Comparison of ENCODE assay signal across 8 cellular contexts in the genomic region with DNA sequence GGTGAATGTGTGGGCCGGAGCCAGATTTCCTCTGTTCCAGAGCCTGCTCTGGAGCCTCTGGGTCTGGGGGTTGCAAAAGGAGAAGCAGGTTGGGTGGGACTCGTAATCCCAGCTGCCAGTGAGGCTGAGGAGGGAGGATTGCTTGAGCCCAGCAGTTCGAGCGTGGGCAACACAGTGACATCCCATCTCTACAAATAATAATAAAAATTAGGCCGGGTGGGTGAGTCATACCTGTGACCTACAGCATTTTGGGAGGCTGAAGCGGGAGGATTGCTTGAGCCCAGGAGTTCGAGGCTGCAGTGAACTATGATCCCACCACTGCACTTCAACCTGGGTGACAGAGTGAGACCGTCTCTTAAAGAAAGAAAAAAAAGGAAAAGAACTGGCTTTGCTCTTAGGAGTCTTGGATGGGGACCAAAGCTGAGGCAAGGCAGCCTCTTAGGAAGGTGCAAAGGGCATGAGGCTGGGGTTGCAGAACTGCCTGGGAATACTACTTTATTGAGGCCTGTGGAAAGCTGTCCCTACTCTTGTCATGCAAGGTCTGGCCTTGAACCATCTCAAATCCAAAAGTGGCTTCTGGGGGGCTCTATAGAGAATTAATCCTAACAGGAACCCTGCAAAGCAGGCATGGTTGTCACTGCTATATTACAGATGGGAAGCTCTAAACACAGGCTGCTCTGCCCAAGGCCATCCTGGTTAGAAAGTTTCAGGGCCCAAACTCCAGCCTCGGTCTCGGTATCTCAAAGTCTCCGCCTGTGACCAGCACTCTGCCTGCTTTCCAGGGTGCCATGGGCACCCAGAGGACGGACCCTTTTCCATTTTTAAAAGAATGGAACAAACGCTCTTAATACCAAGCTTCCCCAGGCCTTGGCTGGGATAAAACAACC. TPM values are rescaled to one million over a fixed set of nuclear protein-coding genes. Genes with fewer than 3 reads are reported as not detected.
A peak's percentile ranks its signal among the peaks of the same experiment; 100 is the strongest.
DNase-seq lines count a peak whose midpoint lies in the region; ATAC-seq and TF ChIP-seq lines count a peak whose summit lies in the region.

No MANE protein-coding gene starts in this region.

- H4K20me1 ChIP-seq in PC-9 (ENCODE audit: insufficient read depth): no peaks in the 10 kb centered on the region

- TSS peak; percentile 73 for BruUV-seq in PC-9 (replicated peaks; lab: Mats Ljungman, UMichigan)

- H3K4me1 Mint-ChIP-seq in CD8-positive, alpha-beta T cell (ENCODE audit: low read depth): peaks cover 45% of the 10 kb centered on the region
- peaks cover 40 to 54% of the 10 kb centered on the region in 2 donors for H3K4me1 Mint-ChIP-seq in effector memory CD8-positive, alpha-beta T cell (ENCODE audit: low read depth in 2 of 2)
- peaks cover 28 to 54% (median 48%) of the 10 kb centered on the region in 4 donors for H3K4me1 Mint-ChIP-seq in naive thymus-derived CD8-positive, alpha-beta T cell

- no peaks in the 10 kb centered on the region for H3K9me3 Mint-ChIP-seq in CD8-positive, alpha-beta T cell
- no peaks in the 10 kb centered on the region for H3K9me3 Mint-ChIP-seq in effector memory CD8-positive, alpha-beta T cell
- H3K9me3 Mint-ChIP-seq in naive thymus-derived CD8-positive, alpha-beta T cell: no peaks in the 10 kb centered on the region

- H3K27me3 Mint-ChIP-seq in CD8-positive, alpha-beta T cell (ENCODE audit: low read depth): no peaks in the 10 kb centered on the region
- H3K27me3 Mint-ChIP-seq in effector memory CD8-positive, alpha-beta T cell: peaks cover 0 to 4% of the 10 kb centered on the region in 2 donors
- no peaks in the 10 kb centered on the region for H3K27me3 Mint-ChIP-seq in naive thymus-derived CD8-positive, alpha-beta T cell

- no peak for TF ChIP-seq CTCF in CD8-positive, alpha-beta T cell (IDR thresholded peaks at IDR 0.05)
- TF ChIP-seq CTCF in PC-9 (conservative IDR thresholded peaks at IDR 0.05): no peak

- ATAC-seq in CD8-positive, alpha-beta T cell: peak; percentile 6
- ATAC-seq in GM21717 (IDR thresholded peaks at IDR 0.05; ENCODE audit: unreplicated experiment): peak; percentile 4
- no peak for ATAC-seq in effector memory CD8-positive, alpha-beta T cell (replicated peaks)
- peak; percentile 4 to 10 for ATAC-seq in naive thymus-derived CD8-positive, alpha-beta T cell
- no peak for ATAC-seq in HG03565 (IDR thresholded peaks at IDR 0.05; ENCODE audit: unreplicated experiment)

- no peaks in the 10 kb centered on the region for H3K9me2 ChIP-seq in PC-9 (ENCODE audit: insufficient read depth)

- H3K36me3 ChIP-seq in CD8-positive, alpha-beta T cell (ENCODE audit: insufficient read depth, low read length): no peaks in the 10 kb centered on the region
- no peaks in the 10 kb centered on the region for H3K36me3 ChIP-seq in PC-9 (ENCODE audit: low read depth)

- peak overlapping the region; percentile 94 for H2AFZ ChIP-seq in PC-9

- H3K4me2 ChIP-seq in PC-9: peak overlapping the region; percentile 83

- H3K4me3 Mint-ChIP-seq in CD8-positive, alpha-beta T cell: peak overlapping the region; percentile 86
- peak overlapping the region; percentile 95 for H3K4me3 Mint-ChIP-seq in effector memory CD8-positive, alpha-beta T cell
- H3K4me3 Mint-ChIP-seq in naive thymus-derived CD8-positive, alpha-beta T cell: peak overlapping the region; percentile 87 to 94 (median 90)

- intact Hi-C loops in CD8-positive, alpha-beta T cell (cut with DNase I, micrococcal nuclease): loop anchor here (1.0 to 10.0 kb wide), 9 partner anchors 22 to 501 kb away; a partner anchor contains a TSS
- intact Hi-C loops in PC-9 (cut with micrococcal nuclease; ENCODE audit: unreplicated experiment) (loop anchor here (1.0 to 5.0 kb wide), 3 partner anchors 50 to 249 kb away; no protein-coding TSS in a partner anchor), posterior vena cava (cut with DNase I) (loop anchor here (2.0 to 5.0 kb wide), 2 partner anchors 104 to 107 kb away; no protein-coding TSS in a partner anchor)

- H3K27ac ChIP-seq in CD8-positive, alpha-beta T cell (ENCODE audit: low read depth, low read length): peak overlapping the region; percentile 99
- H3K27ac ChIP-seq in PC-9: peak overlapping the region; percentile 66

- CTCF ChIA-PET in CD8-positive, alpha-beta T cell (lab: Charles Lee): interaction anchor here (0.6 to 19.9 kb wide), 50 partner anchors 10 to 471 kb away, joined by 3 to 371 read pairs (median 5); a partner anchor contains a TSS
- CTCF ChIA-PET in PC-9 (lab: Charles Lee): interaction anchor here (0.7 to 2.2 kb wide), 8 partner anchors 10 to 109 kb away, joined by 3 to 19 read pairs (median 3); a partner anchor contains a TSS

- H3K9me3 ChIP-seq in CD8-positive, alpha-beta T cell (ENCODE audit: low read length): no peaks in the 10 kb centered on the region
- no peaks in the 10 kb centered on the region for H3K9me3 ChIP-seq in PC-9 (ENCODE audit: insufficient read depth, low read depth)

- POLR2A ChIA-PET in CD8-positive, alpha-beta T cell (lab: Charles Lee): interaction anchor here (0.6 to 6.8 kb wide), 19 partner anchors 9 to 226 kb away, joined by 3 to 88 read pairs (median 4); a partner anchor contains a TSS
- POLR2A ChIA-PET in PC-9 (lab: Charles Lee; ENCODE audit: unreplicated experiment): interaction anchor here (0.6 kb wide), 3 partner anchors 44 to 160 kb away, joined by 4 to 8 read pairs (median 4); no protein-coding TSS in a partner anchor
- POLR2A ChIA-PET in naive thymus-derived CD8-positive, alpha-beta T cell (lab: Charles Lee): interaction anchor here (0.6 to 7.1 kb wide), 12 partner anchors 8 to 107 kb away, joined by 3 to 153 read pairs (median 12); a partner anchor contains a TSS

- H3K4me1 ChIP-seq in CD8-positive, alpha-beta T cell (ENCODE audit: insufficient read depth, low read length): peaks cover 46% of the 10 kb centered on the region
- H3K4me1 ChIP-seq in PC-9 (replicated peaks; ENCODE audit: insufficient read depth): peaks cover 7% of the 10 kb centered on the region

- H3K4me3 ChIP-seq in CD8-positive, alpha-beta T cell (ENCODE audit: low read depth, low read length): peak overlapping the region; percentile 88
- peak overlapping the region; percentile 92 for H3K4me3 ChIP-seq in PC-9

- peaks cover 11% of the 10 kb centered on the region for H3K79me2 ChIP-seq in PC-9 (ENCODE audit: low read depth)

- DNase-seq in CD8-positive, alpha-beta T cell: no peak
- DNase-seq in PC-9 (no peak), ureter (ENCODE audit: low spot score) (no peak), posterior vena cava (ENCODE audit: low spot score) (no peak)
- no peak for DNase-seq in effector memory CD8-positive, alpha-beta T cell
- DNase-seq in naive thymus-derived CD8-positive, alpha-beta T cell: peak in 3 of 10 donors; percentile 23 to 27 (median 26)

- H3F3A ChIP-seq in PC-9 (ENCODE audit: insufficient read depth, low read depth): peaks cover 9% of the 10 kb centered on the region; the same call in 1 of the 2 replicates

- no peaks in the 10 kb centered on the region for H3K27me3 ChIP-seq in CD8-positive, alpha-beta T cell (ENCODE audit: insufficient read depth, low read length)
- no peaks in the 10 kb centered on the region for H3K27me3 ChIP-seq in PC-9 (ENCODE audit: insufficient read depth, low read depth)

- H3K27ac Mint-ChIP-seq in CD8-positive, alpha-beta T cell: peak overlapping the region; percentile 97
- peak overlapping the region; percentile 87 to 96 for H3K27ac Mint-ChIP-seq in effector memory CD8-positive, alpha-beta T cell
- peak overlapping the region; percentile 93 to 97 (median 96) for H3K27ac Mint-ChIP-seq in naive thymus-derived CD8-positive, alpha-beta T cell

- no peaks in the 10 kb centered on the region for H3K36me3 Mint-ChIP-seq in CD8-positive, alpha-beta T cell
- H3K36me3 Mint-ChIP-seq in effector memory CD8-positive, alpha-beta T cell (ENCODE audit: insufficient read depth): peaks cover 19% of the 10 kb centered on the region
- H3K36me3 Mint-ChIP-seq in naive thymus-derived CD8-positive, alpha-beta T cell: peaks cover 0 to 2% (median 0%) of the 10 kb centered on the region in 3 donors

RNA-seq across cellular contexts. Expression of a gene that starts 0.9 kb away (rescaled TPM):
- total RNA-seq in CD8-positive, alpha-beta T cell: 1 to 10 TPM; 7.0 to 8.9 TPM
- total RNA-seq in PC-9 (2021) (14.8 and 15.4 TPM in 2 replicates), ureter (25.4 TPM), posterior vena cava (10 to 100 TPM; 26.7 to 29.8 TPM)
- total RNA-seq in naive thymus-derived CD8-positive, alpha-beta T cell: 10 to 100 TPM; 23.2 to 23.8 TPM
- 10 to 100 TPM; 16.7 to 32.3 (median 19.8) TPM for polyA plus RNA-seq in naive thymus-derived CD8-positive, alpha-beta T cell

RNA-seq across cellular contexts. Expression of a gene that starts 50.7 kb away (rescaled TPM):
- total RNA-seq in CD8-positive, alpha-beta T cell: 10 to 100 TPM; 33.7 to 34.1 TPM
- total RNA-seq in PC-9 (2021) (16.0 and 18.0 TPM in 2 replicates), ureter (27.1 TPM), posterior vena cava (10 to 100 TPM; 20.7 to 21.0 TPM)
- 10 to 100 TPM; 18.0 to 19.8 TPM for total RNA-seq in naive thymus-derived CD8-positive, alpha-beta T cell
- 10 to 100 TPM in 2 of 3 donors, 1 to 10 TPM in 1; 3.8 to 19.7 (median 15.5) TPM for polyA plus RNA-seq in naive thymus-derived CD8-positive, alpha-beta T cell

Comparison
In these comparisons a context has a peak if more than half of its experiments do, and no peak if none do; other contexts are left out.
1. ATAC-seq: peak in CD8-positive, alpha-beta T cell (single experiment), GM21717 (single experiment) and naive thymus-derived CD8-positive, alpha-beta T cell (2 of 2); none in effector memory CD8-positive, alpha-beta T cell (single experiment) and HG03565 (single experiment).
2. Peak in every context shown above with its lines, with median percentiles within 50 percentile points of each other: H3K27ac Mint-ChIP-seq and H3K4me3 Mint-ChIP-seq.